In the genomic region with DNA sequence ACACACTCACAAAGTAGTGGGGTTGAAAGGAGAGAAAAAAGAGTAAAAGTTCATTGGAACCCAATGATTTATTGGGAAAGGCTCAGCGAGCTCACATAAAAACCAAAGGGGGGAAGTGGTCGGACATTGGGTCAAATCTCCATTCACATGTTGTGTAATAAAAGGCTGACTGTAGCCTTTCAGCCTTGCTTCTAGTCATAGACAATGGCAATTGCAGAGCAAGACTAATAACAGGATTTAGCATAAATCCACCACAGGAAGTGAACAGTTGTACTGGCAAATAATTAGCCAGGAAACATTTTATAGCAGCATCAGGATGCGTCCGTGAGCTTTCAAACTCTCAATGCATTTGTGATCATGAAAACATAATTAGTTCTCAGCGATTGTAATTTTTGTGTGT, we compare ENCODE assay signal across 8 cellular contexts.
DNase-seq lines count a peak whose midpoint lies in the region; ATAC-seq and TF ChIP-seq lines count a peak whose summit lies in the region.
"Had no signal": no experiment of that assay in that cellular context is flagged by ENCODE, and none has a peak within 500 bp of the region (broad histone marks: within the 10 kb centered on the region; RNA-seq: fewer than 3 reads in every experiment).

No MANE protein-coding gene starts in this region.

- ATAC-seq in GM19468 (IDR thresholded peaks at IDR 0.05; ENCODE audit: extremely low read depth, unreplicated experiment) (peak; percentile 83), HG03342 (IDR thresholded peaks at IDR 0.05; ENCODE audit: unreplicated experiment) (peak; percentile 91), GM21526 (IDR thresholded peaks at IDR 0.05; ENCODE audit: low FRiP score, unreplicated experiment) (no peak)

- TF ChIP-seq POLR2A in breast epithelium (IDR thresholded peaks at IDR 0.05) (no peak), erythroblast (IDR thresholded peaks at IDR 0.05; ENCODE audit: low read length) (no peak)

- no peaks in the 10 kb centered on the region for H3K27me3 ChIP-seq in breast epithelium
- H3K27me3 ChIP-seq: esophagus squamous epithelium had no signal

- in situ Hi-C loops in astrocyte of the spinal cord (cut with HindIII; ENCODE audit: low sequenced_read_pairs), result no loop called here

- DNase-seq in astrocyte of the spinal cord (ENCODE audit: low read depth, low spot score), result peak; percentile 47
- peak; percentile 13 for DNase-seq in retina
- no peak for DNase-seq in breast epithelium (ENCODE audit: low spot score in 2 of 2)
- no peak for DNase-seq in erythroblast (lab: John Stamatoyannopoulos, UW)
- DNase-seq: esophagus squamous epithelium had no signal

- intact Hi-C loops in breast epithelium (cut with DNase I; ENCODE audit: low total_unique reads), result no loop called here

- TF ChIP-seq CTCF in astrocyte of the spinal cord (IDR thresholded peaks at IDR 0.05; ENCODE audit: low read depth, low read length) (no peak), breast epithelium (IDR thresholded peaks at IDR 0.05) (no peak)

- no peaks in the 10 kb centered on the region for H3K4me1 ChIP-seq in breast epithelium

- H3K27ac ChIP-seq in breast epithelium, result no peak overlapping the region
- H3K27ac ChIP-seq: esophagus squamous epithelium had no signal

- H3K4me3 ChIP-seq in astrocyte of the spinal cord (ENCODE audit: low read depth, low read length) (no peak overlapping the region), breast epithelium (no peak overlapping the region)

- H3K36me3 ChIP-seq in breast epithelium, result no peaks in the 10 kb centered on the region
- H3K36me3 ChIP-seq: esophagus squamous epithelium had no signal

- no peaks in the 10 kb centered on the region for H3K9me3 ChIP-seq in breast epithelium
- H3K9me3 ChIP-seq: esophagus squamous epithelium had no signal

Comparison
In these comparisons a context has a peak if more than half of its experiments do, and no peak if none do; other contexts are left out.
1. DNase-seq: peak in astrocyte of the spinal cord (single experiment) and retina (single experiment); none in breast epithelium (0 of 2) and erythroblast (0 of 2).